ENCODE assay signal across 1 cellular context in genomic region chr3:37093481-37093880, GRCh38.
TF ChIP-seq lines count a peak whose summit lies in the region.

No MANE protein-coding gene starts in this region.

TF ChIP-seq in IMR-90, 13 proteins besides CTCF, POLR2A, EP300 and RAD21:
- no peak for TF ChIP-seq MAFK (IDR thresholded peaks at IDR 0.05; ENCODE audit: low read depth, low read length)
- no peak for TF ChIP-seq NFE2L2 (IDR thresholded peaks at IDR 0.05; ENCODE audit: low read depth, low read length)
- TF ChIP-seq SMC3 (IDR thresholded peaks at IDR 0.05; ENCODE audit: low read depth, low read length): no peak
- no peak for TF ChIP-seq BHLHE40 (IDR thresholded peaks at IDR 0.05; ENCODE audit: low read depth, low read length)
- TF ChIP-seq RFX5 (IDR thresholded peaks at IDR 0.05; ENCODE audit: low read depth, low read length): no peak
- TF ChIP-seq MAZ (IDR thresholded peaks at IDR 0.05; ENCODE audit: borderline replicate concordance, low read depth, low read length): no peak
- no peak for TF ChIP-seq USF2 (IDR thresholded peaks at IDR 0.05; ENCODE audit: low read depth, low read length)
- no peak for TF ChIP-seq ELK1 (IDR thresholded peaks at IDR 0.05; ENCODE audit: borderline replicate concordance, low read depth, low read length)
- TF ChIP-seq RCOR1 (IDR thresholded peaks at IDR 0.05; ENCODE audit: insufficient replicate concordance, low read length): no peak
- TF ChIP-seq CHD1 (IDR thresholded peaks at IDR 0.05; ENCODE audit: low read depth, low read length): no peak
- no peak for TF ChIP-seq FOS (IDR thresholded peaks at IDR 0.05; ENCODE audit: low read depth, low read length)
- TF ChIP-seq MXI1 (IDR thresholded peaks at IDR 0.05; ENCODE audit: borderline replicate concordance, low read depth, low read length): no peak
- TF ChIP-seq CEBPB (IDR thresholded peaks at IDR 0.05; ENCODE audit: low read depth, low read length): no peak
